Comparison of ENCODE assay signal across 20 cellular contexts in the genomic region with DNA sequence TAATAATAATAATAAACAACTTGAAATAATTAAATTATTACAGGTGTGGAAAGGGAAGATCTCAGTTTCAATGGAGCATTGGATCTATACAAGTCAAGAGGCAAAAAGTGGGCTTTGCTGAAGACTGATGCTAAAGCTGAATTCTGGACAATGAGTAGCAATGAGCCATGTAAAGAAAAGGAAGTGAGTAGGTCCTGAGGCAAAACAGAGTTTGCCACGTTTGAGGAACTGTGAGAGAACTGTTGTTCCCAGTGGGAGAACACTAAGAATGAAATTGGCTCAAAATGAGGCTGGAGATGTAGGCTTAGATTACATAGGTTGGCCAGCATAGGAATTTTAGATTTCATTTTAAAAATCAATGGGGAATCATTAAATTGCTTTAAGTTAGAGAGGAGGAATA. TPM values are rescaled to one million over a fixed set of nuclear protein-coding genes. Genes with fewer than 3 reads are reported as not detected.
A peak's percentile ranks its signal among the peaks of the same experiment; 100 is the strongest.
DNase-seq lines count a peak whose midpoint lies in the region; ATAC-seq, FAIRE-seq and TF ChIP-seq lines count a peak whose summit lies in the region.
"Had no signal": no experiment of that assay in that cellular context is flagged by ENCODE, and none has a peak within 500 bp of the region (broad histone marks: within the 10 kb centered on the region; RNA-seq: fewer than 3 reads in every experiment).

No MANE protein-coding gene starts in this region.

- in situ Hi-C loops in GM23248 (cut with MboI) (no loop called here), K562 (cut with MboI) (no loop called here)

- FAIRE-seq in GM12891 (lab: Jason Lieb, UNC), result no peak
- FAIRE-seq in K562 (lab: Jason Lieb, UNC), result no peak
- FAIRE-seq: A204.1, D721Med, H1, HepG2 had no signal

- 20 to 32% methylated on average over 1 of the region's 1 CpG for WGBS in GM23248 (ENCODE audit: low coverage in 1 of 2, low lambda C conversion rate in 2 of 2, missing lambda C conversion rate in 2 of 2), 2 experiments
- WGBS in K562 (ENCODE audit: insufficient coverage, low coverage, missing lambda C conversion rate), result 0% methylated on average over 1 of the region's 1 CpG

- CTCF ChIA-PET in K562 (lab: Yijun Ruan, JAX; ENCODE audit: low intra/inter-chr PET ratio), result no interaction called here

- no peaks in the 10 kb centered on the region for H3K9me1 ChIP-seq in K562 (ENCODE audit: control insufficient read depth, insufficient read depth, low read length)

- no peaks in the 10 kb centered on the region for H3K9me3 Mint-ChIP-seq in osteocyte (ENCODE audit: unreplicated experiment)
- H3K9me3 Mint-ChIP-seq: CD4-positive, alpha-beta T cell had no signal

- H3K27ac Mint-ChIP-seq in osteocyte (ENCODE audit: unreplicated experiment), result peak overlapping the region; percentile 32
- H3K27ac Mint-ChIP-seq: CD4-positive, alpha-beta T cell; IgD-negative memory B cell had no signal

- no peaks in the 10 kb centered on the region for H3K36me3 Mint-ChIP-seq in osteocyte (ENCODE audit: unreplicated experiment)
- H3K36me3 Mint-ChIP-seq: IgD-negative memory B cell had no signal

- H3K27me3 Mint-ChIP-seq in osteocyte (ENCODE audit: unreplicated experiment), result no peaks in the 10 kb centered on the region

- peaks cover 16% of the 10 kb centered on the region for H3F3A ChIP-seq in GM23248 (ENCODE audit: insufficient read depth)

- BruUV-seq in K562 (replicated peaks; lab: Mats Ljungman, UMichigan), result no TSS peak

- H2AFZ ChIP-seq in GM23248 (no peak overlapping the region), K562 (ENCODE audit: low read depth, low read length) (no peak overlapping the region)

- H4K20me1 ChIP-seq in GM23248 (ENCODE audit: insufficient read depth), result no peaks in the 10 kb centered on the region
- no peaks in the 10 kb centered on the region for H4K20me1 ChIP-seq in K562 (replicated peaks; ENCODE audit: control insufficient read depth, insufficient read depth, low read length)

- H3K4me2 ChIP-seq in GM23248 (ENCODE audit: unreplicated experiment) (no peak overlapping the region), K562 (ENCODE audit: insufficient read depth, low read length) (no peak overlapping the region)

- H3K79me2 ChIP-seq in GM23248 (ENCODE audit: insufficient read depth) (no peaks in the 10 kb centered on the region), K562 (ENCODE audit: control insufficient read depth, insufficient read depth, low read length) (no peaks in the 10 kb centered on the region)

- no peaks in the 10 kb centered on the region for H3K9me2 ChIP-seq in GM23248 (ENCODE audit: insufficient read depth)

- ATAC-seq in K562, result no peak
- ATAC-seq: HepG2 had no signal

- TF ChIP-seq EP300 in K562 (IDR thresholded peaks at IDR 0.05; ENCODE audit: low read length), result no peak

- H3K4me1 Mint-ChIP-seq in osteocyte (ENCODE audit: unreplicated experiment), result peaks cover 12% of the 10 kb centered on the region

- TF ChIP-seq CTCF in K562 (IDR thresholded peaks at IDR 0.05 in 2 of 3, conservative IDR thresholded peaks at IDR 0.05 in 1 of 3; ENCODE audit: insufficient read depth in 2 of 3, low read depth in 1 of 3, low read length in 3 of 3) (no peak), osteocyte (IDR thresholded peaks at IDR 0.05) (no peak)

- H3K36me3 ChIP-seq in GM23248 (ENCODE audit: low read depth) (no peaks in the 10 kb centered on the region), K562 (ENCODE audit: control insufficient read depth, insufficient read depth, low read length) (no peaks in the 10 kb centered on the region)

- peaks cover 14% of the 10 kb centered on the region for H3K4me1 ChIP-seq in GM23248 (ENCODE audit: insufficient read depth)
- H3K4me1 ChIP-seq in K562 (replicated peaks in 1 of 2; ENCODE audit: control insufficient read depth in 2 of 2, insufficient read depth in 2 of 2, low read length in 2 of 2), result peaks cover 0 to 4% of the 10 kb centered on the region in 2 experiments; a peak in 2 of 5 replicates

- TF ChIP-seq POLR2A in GM12891 (IDR thresholded peaks at IDR 0.05; ENCODE audit: low read depth, low read length) (no peak), K562 (conservative IDR thresholded peaks at IDR 0.05) (no peak)

- no peak overlapping the region for H3K9ac ChIP-seq in GM23248
- H3K9ac ChIP-seq in K562 (ENCODE audit: insufficient read depth in 1 of 2, low read depth in 2 of 2, low read length in 2 of 2), result no peak overlapping the region

- H3K4me3 Mint-ChIP-seq in osteocyte (ENCODE audit: unreplicated experiment), result no peak overlapping the region
- H3K4me3 Mint-ChIP-seq: CD4-positive, alpha-beta T cell; H9; IgD-negative memory B cell had no signal

- no peak overlapping the region for H3K27ac ChIP-seq in GM23248
- no peak overlapping the region for H3K27ac ChIP-seq in K562 (ENCODE audit: extremely low read depth, low read depth, low read length)
- H3K27ac ChIP-seq: C4-2B had no signal

- H3K27me3 ChIP-seq in GM23248 (replicated peaks; ENCODE audit: insufficient read depth) (no peaks in the 10 kb centered on the region), K562 (ENCODE audit: control insufficient read depth in 2 of 2, insufficient read depth in 2 of 2, low read length in 2 of 2) (no peaks in the 10 kb centered on the region)

- intact Hi-C loops in K562 (cut with micrococcal nuclease), result no loop called here

- POLR2A ChIA-PET in K562 (lab: Yijun Ruan, JAX), result interaction anchor here (2.6 kb wide), 1 partner anchor 13 kb away, joined by 9 read pairs; no protein-coding TSS in a partner anchor

- no peaks in the 10 kb centered on the region for H3K9me3 ChIP-seq in GM23248 (ENCODE audit: low read depth)
- H3K9me3 ChIP-seq in K562 (replicated peaks; ENCODE audit: control insufficient read depth, insufficient read depth, low read depth, low read length), result no peaks in the 10 kb centered on the region
- H3K9me3 ChIP-seq: Caco-2 had no signal

- DNase-seq in GM12891 (ENCODE audit: insufficient read length, low spot score) (no peak), GM23248 (peak; percentile 10), K562 (ENCODE audit: extremely low read depth in 1 of 4, low spot score in 3 of 4) (no peak), osteocyte (ENCODE audit: extremely low spot score, unreplicated experiment) (no peak), ureter (ENCODE audit: low spot score) (no peak), GF-D8 (lab: John Stamatoyannopoulos, UW) (no peak), medulla oblongata (ENCODE audit: extremely low spot score) (no peak)
- DNase-seq: ACHN; AML-193; Caco-2; CD4-positive, alpha-beta T cell; GDM1; H9; KG1 had no signal

- TF ChIP-seq RAD21 in K562 (CRISPR knock-in tag; conservative IDR thresholded peaks at IDR 0.05 in 1 of 2, IDR thresholded peaks at IDR 0.05 in 1 of 2), result no peak

- H3K4me3 ChIP-seq in GM23248, result no peak overlapping the region
- no peak overlapping the region for H3K4me3 ChIP-seq in K562

TF ChIP-seq in GM12891, 5 proteins besides CTCF, POLR2A, EP300 and RAD21:
- TF ChIP-seq POU2F2 (IDR thresholded peaks at IDR 0.05; ENCODE audit: low read depth, low read length) (no peak), TAF1 (IDR thresholded peaks at IDR 0.05; ENCODE audit: low read depth, low read length) (no peak), SPI1 (IDR thresholded peaks at IDR 0.05; ENCODE audit: low read depth, low read length) (peak; percentile 17; the same call in 1 of the 2 replicates), POLR2AphosphoS5 (IDR thresholded peaks at IDR 0.05; ENCODE audit: low read depth, low read length) (no peak), PAX5 (IDR thresholded peaks at IDR 0.05; ENCODE audit: insufficient read depth, low read length, severe bottlenecking) (no peak)

TF ChIP-seq in K562, 482 proteins besides CTCF, POLR2A, EP300 and RAD21:
- TF ChIP-seq SPI1 (IDR thresholded peaks at IDR 0.05; ENCODE audit: borderline replicate concordance, low read depth, low read length), result peak; percentile 16; the same call in 1 of the 2 replicates
- TF ChIP-seq ZNF232 (CRISPR knock-in tag; IDR thresholded peaks at IDR 0.05), result no peak
- no peak for TF ChIP-seq SIN3A (IDR thresholded peaks at IDR 0.05; ENCODE audit: borderline replicate concordance in 2 of 2, control insufficient read depth in 1 of 2, low read depth in 2 of 2, low read length in 2 of 2)
TF ChIP-seq in K562: peak in this region for 1.

RNA-seq across cellular contexts. Expression of gene TEAD1, which starts 33.9 kb away (rescaled TPM):
- polyA plus RNA-seq in GM12891 (2012; ENCODE audit: low read depth, missing spikeins), result 0.06 TPM
- 144 and 159 TPM in 2 replicates for total RNA-seq in GM23248 (2014; rRNA removed; shearing (Covaris generic))
- polyA plus RNA-seq in GM23248 (2016; fragmentation: Nextera tagmentation; extraction: Ambion mirVana) (52.3 and 52.4 TPM in 2 replicates), K562 (2011; rRNA removed) (7.4 and 9.2 TPM in 2 replicates), K562 (2014; fragmentation: Illumina TruSeq; extraction: Trizol) (10.3 and 12.8 TPM in 2 replicates), K562 (2014; fragmentation: Nextera tagmentation; extraction: Ambion mirVana) (1 to 10 TPM; 1.7 to 2.1 TPM), K562 (2014; rRNA removed) (6.9 and 7.3 TPM in 2 replicates)
- 28.3 and 59.6 TPM in 2 replicates for total RNA-seq in K562 (2011; cell fraction: chromatin; rRNA removed; ENCODE audit: low replicate concordance)
- 17.3 and 19.1 TPM in 2 replicates for total RNA-seq in K562 (2011; cell fraction: nucleolus; rRNA removed)
- total RNA-seq in K562 (2011; cell fraction: nucleoplasm; rRNA removed), result 40.8 and 69.8 TPM in 2 replicates
- total RNA-seq in K562 (2014; rRNA removed) (11.8 and 14.8 TPM in 2 replicates), K562 (2014; rRNA removed; fragmentation: Illumina TruSeq; extraction: Trizol) (10.8 and 11.7 TPM in 2 replicates), K562 (2015; rRNA removed; fragmentation: Illumina TruSeq; extraction: Trizol) (14.2 and 14.8 TPM in 2 replicates), K562 (2021) (17.7 and 17.8 TPM in 2 replicates), osteocyte (152 and 154 TPM in 2 replicates), ureter (117 TPM)
- 5.2 and 5.6 TPM in 2 replicates for polyA plus RNA-seq in K562 (2011; cell fraction: cytosol; rRNA removed)
- polyA plus RNA-seq in K562 (2011; cell fraction: nucleus; rRNA removed), result 21.9 and 25.1 TPM in 2 replicates
- polyA plus RNA-seq in K562 (2012), result 8.6 and 9.5 TPM in 2 replicates
- polyA minus RNA-seq in K562 (2011; rRNA and poly(A)+ RNA removed), result 22.6 and 23.9 TPM in 2 replicates
- 9.4 and 10.8 TPM in 2 replicates for polyA minus RNA-seq in K562 (2011; cell fraction: cytosol; rRNA and poly(A)+ RNA removed)
- 21.5 and 27.1 TPM in 2 replicates for polyA minus RNA-seq in K562 (2011; cell fraction: nucleus; rRNA and poly(A)+ RNA removed)
- polyA plus RNA-seq: IgD-negative memory B cell had no signal
